21 cellular contexts compared by ENCODE assay signal in genomic region chr2:6992821-6993228, GRCh38.
DNase-seq lines count a peak whose midpoint lies in the region; ATAC-seq, FAIRE-seq and TF ChIP-seq lines count a peak whose summit lies in the region.
"Had no signal": no experiment of that assay in that cellular context is flagged by ENCODE, and none has a peak within 500 bp of the region (broad histone marks: within the 10 kb centered on the region; RNA-seq: fewer than 3 reads in every experiment).

No MANE protein-coding gene starts in this region.

- DNase-seq in breast epithelium (ENCODE audit: low spot score in 2 of 2) (no peak), mammary epithelial cell (no peak), endothelial cell of umbilical vein (ENCODE audit: low read depth, low spot score) (no peak), neural crest cell (ENCODE audit: low read depth, low spot score) (no peak), uterus (no peak), A673 (ENCODE audit: low spot score) (no peak)
- DNase-seq: DMS53; KG1; mucosa of descending colon; MV-4-11; NCI-H1930; SHP77 treated with DMSO at 0.1 percent for 48 hours; stimulated activated CD4-positive, alpha-beta T cell treated with anti-CD3 and anti-CD28 coated beads, Interleukin-4, amount 100 ng/mL, for 1 hour had no signal

- CTCF ChIA-PET in mammary epithelial cell (lab: Charles Lee; ENCODE audit: low non-redundant PET) (no interaction called here), endothelial cell of umbilical vein (lab: Charles Lee) (interaction anchor here (1.1 to 2.0 kb wide), 4 partner anchors 10 to 76 kb away, joined by 4 to 8 read pairs (median 4); no protein-coding TSS in a partner anchor), A673 (lab: Charles Lee) (no interaction called here)

- TF ChIP-seq POLR2A in breast epithelium (IDR thresholded peaks at IDR 0.05) (no peak), endothelial cell of umbilical vein (IDR thresholded peaks at IDR 0.05; ENCODE audit: low read depth, low read length) (no peak), uterus (IDR thresholded peaks at IDR 0.05) (no peak)

- H3K27ac ChIP-seq in breast epithelium (peak overlapping the region; percentile 45 to 65), mammary epithelial cell (ENCODE audit: insufficient read depth, low read depth, low read length) (no peak overlapping the region), endothelial cell of umbilical vein (ENCODE audit: insufficient read depth, low read depth, low read length) (peak overlapping the region; percentile 22), uterus (peak overlapping the region; percentile 33 to 59), A673 (ENCODE audit: low read depth, low read length, poor library complexity, severe bottlenecking) (no peak overlapping the region)
- H3K27ac ChIP-seq: A549, hepatocyte had no signal

- H3K4me3 Mint-ChIP-seq in neural crest cell = no peak overlapping the region
- H3K4me3 Mint-ChIP-seq: CD14-positive monocyte; T-helper 2 cell treated with Interferon-gamma antibody and Interleukin-4, amounts not matched to agents 5 μg/mL and 100 μg/mL, for 36 hours had no signal

- TF ChIP-seq CTCF in breast epithelium (IDR thresholded peaks at IDR 0.05) (no peak), mammary epithelial cell (conservative IDR thresholded peaks at IDR 0.05 in 1 of 2, IDR thresholded peaks at IDR 0.05 in 1 of 2; ENCODE audit: extremely low read depth in 1 of 2, insufficient read depth in 1 of 2, low read depth in 1 of 2, low read length in 2 of 2) (no peak), endothelial cell of umbilical vein (IDR thresholded peaks at IDR 0.05; ENCODE audit: extremely low read depth in 1 of 2, insufficient read depth in 1 of 2, low read depth in 1 of 2, low read length in 2 of 2) (no peak), neural crest cell (conservative IDR thresholded peaks at IDR 0.05) (no peak), uterus (IDR thresholded peaks at IDR 0.05) (no peak), A673 (conservative IDR thresholded peaks at IDR 0.05; ENCODE audit: low read depth, low read length) (no peak)

- no peaks in the 10 kb centered on the region for H3K27me3 Mint-ChIP-seq in neural crest cell (ENCODE audit: low read depth)

- in situ Hi-C loops in mammary epithelial cell (cut with MboI; ENCODE audit: low sequenced_read_pairs in 2 of 2) = no loop called here

- H2AFZ ChIP-seq in mammary epithelial cell (ENCODE audit: low read depth, low read length) (no peak overlapping the region), endothelial cell of umbilical vein (ENCODE audit: low read depth, low read length) (no peak overlapping the region)
- H2AFZ ChIP-seq: hepatocyte had no signal

- H3K27me3 ChIP-seq in breast epithelium (no peaks in the 10 kb centered on the region), mammary epithelial cell (ENCODE audit: insufficient read depth, low read length) (no peaks in the 10 kb centered on the region), endothelial cell of umbilical vein (ENCODE audit: control insufficient read depth in 2 of 2, insufficient read depth in 2 of 2, low read length in 2 of 2) (no peaks in the 10 kb centered on the region), uterus (no peaks in the 10 kb centered on the region), A673 (replicated peaks; ENCODE audit: insufficient read depth, low read depth, low read length, poor library complexity) (no peaks in the 10 kb centered on the region)
- H3K27me3 ChIP-seq: hepatocyte had no signal

- H3K4me1 ChIP-seq in breast epithelium (no peaks in the 10 kb centered on the region), mammary epithelial cell (ENCODE audit: insufficient read depth, low read length) (no peaks in the 10 kb centered on the region), endothelial cell of umbilical vein (ENCODE audit: control insufficient read depth, extremely low read depth, insufficient read depth, low read length) (peaks cover 18% of the 10 kb centered on the region), uterus (no peaks in the 10 kb centered on the region), A673 (ENCODE audit: insufficient read depth, low read length, poor library complexity, severe bottlenecking) (peaks cover 4% of the 10 kb centered on the region)
- H3K4me1 ChIP-seq: A549 had no signal

- H3K36me3 ChIP-seq in breast epithelium (no peaks in the 10 kb centered on the region), mammary epithelial cell (ENCODE audit: insufficient read depth, low read length) (no peaks in the 10 kb centered on the region), endothelial cell of umbilical vein (ENCODE audit: control insufficient read depth in 2 of 2, extremely low read depth in 1 of 2, insufficient read depth in 2 of 2, low read length in 2 of 2) (no peaks in the 10 kb centered on the region), uterus (no peaks in the 10 kb centered on the region), A673 (ENCODE audit: insufficient read depth, low read length, poor library complexity, severe bottlenecking) (no peaks in the 10 kb centered on the region)

- H3K36me3 Mint-ChIP-seq in neural crest cell (ENCODE audit: low read depth) = peaks cover 28% of the 10 kb centered on the region

- H3K4me2 ChIP-seq in mammary epithelial cell (ENCODE audit: insufficient read depth, low read depth, low read length) = no peak overlapping the region
- H3K4me2 ChIP-seq in endothelial cell of umbilical vein (ENCODE audit: insufficient read depth, low read length) = no peak overlapping the region
- H3K4me2 ChIP-seq: A549, hepatocyte had no signal

- peak; percentile 66 for FAIRE-seq in endothelial cell of umbilical vein (lab: Jason Lieb, UNC)
- FAIRE-seq: A549, bronchial epithelial cell, islet of Langerhans had no signal

- BruUV-seq in mammary epithelial cell (replicated peaks; lab: Mats Ljungman, UMichigan) (no TSS peak), endothelial cell of umbilical vein (replicated peaks; lab: Mats Ljungman, UMichigan) (no TSS peak), A673 (replicated peaks; lab: Mats Ljungman, UMichigan) (no TSS peak)

- POLR2A ChIA-PET in endothelial cell of umbilical vein (lab: Charles Lee) = no interaction called here
- POLR2A ChIA-PET in A673 (lab: Charles Lee; ENCODE audit: low non-redundant PET) = no interaction called here

- H3K79me2 ChIP-seq in mammary epithelial cell (ENCODE audit: insufficient read depth, low read length) (no peaks in the 10 kb centered on the region), endothelial cell of umbilical vein (ENCODE audit: control insufficient read depth, insufficient read depth, low read length) (no peaks in the 10 kb centered on the region)
- H3K79me2 ChIP-seq: hepatocyte had no signal

- no peaks in the 10 kb centered on the region for H3K9me1 ChIP-seq in endothelial cell of umbilical vein (replicated peaks; ENCODE audit: control insufficient read depth, extremely low read depth, insufficient read depth, low read length)

- H3K9ac ChIP-seq in mammary epithelial cell (ENCODE audit: insufficient read depth, low read length) = no peak overlapping the region
- H3K9ac ChIP-seq in endothelial cell of umbilical vein (replicated peaks; ENCODE audit: extremely low read depth, insufficient read depth, low read length) = no peak overlapping the region

- peaks cover 57% of the 10 kb centered on the region for H3K4me1 Mint-ChIP-seq in neural crest cell

- dilution Hi-C loops in mammary epithelial cell (cut with HindIII; ENCODE audit: low sequenced_read_pairs) = no loop called here
- dilution Hi-C loops in endothelial cell of umbilical vein (cut with MboI; ENCODE audit: extremely low pct_ligation_motif_present, low sequenced_read_pairs) = no loop called here

- no peaks in the 10 kb centered on the region for H4K20me1 ChIP-seq in mammary epithelial cell (ENCODE audit: insufficient read depth, low read length)
- no peaks in the 10 kb centered on the region for H4K20me1 ChIP-seq in endothelial cell of umbilical vein (replicated peaks; ENCODE audit: control insufficient read depth, extremely low read depth, insufficient read depth, low read length)

- no peaks in the 10 kb centered on the region for H3K9me3 ChIP-seq in breast epithelium
- H3K9me3 ChIP-seq in mammary epithelial cell (replicated peaks; ENCODE audit: insufficient read depth, low read length) = no peaks in the 10 kb centered on the region
- no peaks in the 10 kb centered on the region for H3K9me3 ChIP-seq in endothelial cell of umbilical vein (replicated peaks; ENCODE audit: control insufficient read depth, insufficient read depth, low read length)
- H3K9me3 ChIP-seq in uterus = no peaks in the 10 kb centered on the region
- H3K9me3 ChIP-seq in A673 (ENCODE audit: low read depth, low read length, poor library complexity, severe bottlenecking) = no peaks in the 10 kb centered on the region
- H3K9me3 ChIP-seq: mucosa of descending colon had no signal

- H3K9me3 Mint-ChIP-seq in neural crest cell = peaks cover 5% of the 10 kb centered on the region

- H3K4me3 ChIP-seq in breast epithelium = no peak overlapping the region
- H3K4me3 ChIP-seq in mammary epithelial cell (replicated peaks in 1 of 3; ENCODE audit: insufficient read depth in 1 of 3, low read depth in 2 of 3, low read length in 3 of 3) = no peak overlapping the region
- H3K4me3 ChIP-seq in endothelial cell of umbilical vein (replicated peaks in 1 of 3; ENCODE audit: insufficient read depth in 1 of 3, low read depth in 1 of 3, low read length in 3 of 3) = no peak overlapping the region
- H3K4me3 ChIP-seq in uterus = no peak overlapping the region
- no peak overlapping the region for H3K4me3 ChIP-seq in A673 (ENCODE audit: low read depth, low read length, poor library complexity, severe bottlenecking)
- H3K4me3 ChIP-seq: A549, hepatocyte, mucosa of descending colon had no signal

- WGBS in mammary epithelial cell (ENCODE audit: low coverage, missing lambda C conversion rate) = 73% methylated on average over 4 of the region's 4 CpGs

- intact Hi-C loops in breast epithelium (cut with DNase I; ENCODE audit: low total_unique reads) = no loop called here
- intact Hi-C loops in mammary epithelial cell (cut with micrococcal nuclease) = no loop called here
- intact Hi-C loops in endothelial cell of umbilical vein (cut with micrococcal nuclease) = no loop called here
- intact Hi-C loops in uterus (cut with DNase I; ENCODE audit: low total_unique reads) = no loop called here
- intact Hi-C loops in A673 (cut with micrococcal nuclease; ENCODE audit: unreplicated experiment) = no loop called here

- ATAC-seq in GM18909 (IDR thresholded peaks at IDR 0.05; ENCODE audit: poor library complexity, unreplicated experiment) = no peak
- ATAC-seq in GM19023 (IDR thresholded peaks at IDR 0.05; ENCODE audit: unreplicated experiment) = no peak
- ATAC-seq: A549, mucosa of descending colon had no signal

- H3K27ac Mint-ChIP-seq in neural crest cell (ENCODE audit: unreplicated experiment) = peak overlapping the region; percentile 78
- H3K27ac Mint-ChIP-seq: T-helper 2 cell treated with Interferon-gamma antibody and Interleukin-4, amounts not matched to agents 5 μg/mL and 100 μg/mL, for 36 hours had no signal

TF ChIP-seq in endothelial cell of umbilical vein, 7 proteins besides CTCF, POLR2A, EP300 and RAD21 (continues in another document):
- TF ChIP-seq FOS (IDR thresholded peaks at IDR 0.05; ENCODE audit: borderline replicate concordance, insufficient read depth, low read length) (no peak), POLR2AphosphoS5 (IDR thresholded peaks at IDR 0.05; ENCODE audit: insufficient read depth, low read depth, low read length) (no peak)

Comparison
In these comparisons a context has a peak if more than half of its experiments do, and no peak if none do; other contexts are left out.
1. H3K27ac ChIP-seq: peak in breast epithelium (2 of 2), endothelial cell of umbilical vein (single experiment) and uterus (2 of 2); none in mammary epithelial cell (single experiment) and A673 (single experiment).